ENCODE assay signal across 1 cellular context in genomic region chr1:230976825-230977747, GRCh38.
TF ChIP-seq lines count a peak whose summit lies in the region.

No MANE protein-coding gene starts in this region.

TF ChIP-seq in H1, 55 proteins besides CTCF, POLR2A, EP300 and RAD21:
- TF ChIP-seq CHD7 (IDR thresholded peaks at IDR 0.05; ENCODE audit: insufficient replicate concordance, low read length) (no peak), EZH2 (IDR thresholded peaks at IDR 0.05; ENCODE audit: low read depth, low read length, severe bottlenecking) (no peak), SUZ12 (IDR thresholded peaks at IDR 0.05; ENCODE audit: low read length) (no peak), POU5F1 (IDR thresholded peaks at IDR 0.05; ENCODE audit: low read depth, low read length) (no peak), USF2 (IDR thresholded peaks at IDR 0.05; ENCODE audit: low read length) (no peak), TCF12 (IDR thresholded peaks at IDR 0.05; ENCODE audit: low read depth, low read length) (no peak)
